ENCODE assay signal across 1 cellular context in the genomic region with DNA sequence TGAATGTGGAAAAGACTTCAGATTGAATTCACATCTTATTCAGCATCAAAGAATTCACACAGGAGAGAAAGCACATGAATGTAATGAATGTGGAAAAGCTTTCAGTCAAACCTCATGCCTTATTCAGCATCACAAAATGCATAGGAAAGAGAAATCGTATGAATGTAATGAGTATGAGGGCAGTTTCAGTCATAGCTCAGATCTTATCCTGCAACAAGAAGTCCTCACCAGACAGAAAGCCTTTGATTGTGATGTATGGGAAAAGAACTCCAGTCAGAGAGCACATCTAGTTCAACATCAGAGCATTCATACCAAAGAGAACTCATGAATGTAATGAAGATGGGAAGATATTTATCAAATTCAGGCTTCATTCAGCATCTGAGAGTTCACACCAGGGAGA.
TF ChIP-seq lines count a peak whose summit lies in the region.

No MANE protein-coding gene starts in this region.

TF ChIP-seq in HepG2, 621 proteins besides CTCF, POLR2A, EP300 and RAD21:
- TF ChIP-seq PAF1 (CRISPR knock-in tag; IDR thresholded peaks at IDR 0.05) (0 out of 2 replicates have a peak, but pooled peaks have one; percentile 51), CREM (IDR thresholded peaks at IDR 0.05) (no peak), CREM (CRISPR knock-in tag; IDR thresholded peaks at IDR 0.05) (no peak), ZFYVE20 (CRISPR knock-in tag; IDR thresholded peaks at IDR 0.05; ENCODE audit: borderline replicate concordance, low read depth) (no peak)
TF ChIP-seq in HepG2: peak in this region for 1.
